ENCODE assay signal across 15 cellular contexts in genomic region chr13:54185101-54185500, GRCh38.
DNase-seq lines count a peak whose midpoint lies in the region; ATAC-seq and TF ChIP-seq lines count a peak whose summit lies in the region.
"Had no signal": no experiment of that assay in that cellular context is flagged by ENCODE, and none has a peak within 500 bp of the region (broad histone marks: within the 10 kb centered on the region; RNA-seq: fewer than 3 reads in every experiment).

No MANE protein-coding gene starts in this region.

- H3K9me3 Mint-ChIP-seq in GM23338 (no peaks in the 10 kb centered on the region), H9 (peaks cover 0 to 4% of the 10 kb centered on the region in 2 experiments; a peak in 1 of 5 replicates)

- H3K36me3 Mint-ChIP-seq in GM23338 (ENCODE audit: low read depth) = no peaks in the 10 kb centered on the region; the same call in 2 of the 3 replicates
- H3K36me3 Mint-ChIP-seq in H9 (ENCODE audit: insufficient read depth in 1 of 3, low read depth in 3 of 3) = no peaks in the 10 kb centered on the region
- H3K36me3 Mint-ChIP-seq: CD4-positive, CD25-positive, alpha-beta regulatory T cell had no signal

- H3K18ac ChIP-seq in H9 (ENCODE audit: insufficient read length, low read depth, low read length) = no peak overlapping the region

- no peak overlapping the region for H4K5ac ChIP-seq in H9 (ENCODE audit: insufficient read length, low read depth, low read length)

- no peak overlapping the region for H3K14ac ChIP-seq in H9 (ENCODE audit: insufficient read depth, low read length)

- peak; percentile 21 to 48; a peak in 3 of 4 replicates for TF ChIP-seq CTCF in GM23338 (conservative IDR thresholded peaks at IDR 0.05; ENCODE audit: low read depth in 2 of 2)
- TF ChIP-seq CTCF in H9 (conservative IDR thresholded peaks at IDR 0.05) = no peak
- TF ChIP-seq CTCF in OCI-LY3 (IDR thresholded peaks at IDR 0.05; ENCODE audit: low read depth, low read length) = no peak; the same call in 1 of the 2 replicates
- no peak for TF ChIP-seq CTCF in GM10248 (IDR thresholded peaks at IDR 0.05; ENCODE audit: control extremely low read depth, extremely low read depth, low read depth, missing control alignments)

- H2AFZ ChIP-seq in GM23338 (no peak overlapping the region), H9 (ENCODE audit: low read length) (no peak overlapping the region), OCI-LY3 (ENCODE audit: low read depth, low read length) (0 out of 2 replicates have a peak overlapping the region, but pooled peaks have one; percentile 84)

- H2BK120ac ChIP-seq in H9 (ENCODE audit: low read depth, low read length, poor library complexity, severe bottlenecking) = no peak overlapping the region

- H3K4me1 Mint-ChIP-seq in GM23338 (peaks cover 37% of the 10 kb centered on the region), H9 (peaks cover 38 to 48% of the 10 kb centered on the region in 2 experiments)
- H3K4me1 Mint-ChIP-seq: CD4-positive, CD25-positive, alpha-beta regulatory T cell had no signal

- CTCF ChIA-PET in GM10248 (lab: Yijun Ruan, JAX) = no interaction called here

- no peak overlapping the region for H2BK12ac ChIP-seq in H9 (ENCODE audit: insufficient read length, low read depth, low read length)

- peak; percentile 32 for DNase-seq in GM23338 (ENCODE audit: low spot score)
- DNase-seq in H9 = no peak
- no peak for DNase-seq in activated CD8-positive, alpha-beta memory T cell treated with anti-CD3 and anti-CD28 coated beads for 24 hours
- DNase-seq in GM10248 (ENCODE audit: extremely low spot score) = no peak
- DNase-seq in activated CD4-positive, alpha-beta T cell treated with anti-CD3 and anti-CD28 coated beads for 4 hours = no peak
- DNase-seq: CD4-positive, CD25-positive, alpha-beta regulatory T cell; DND-41; GOT3; MG63 had no signal

- H2BK5ac ChIP-seq in H9 (ENCODE audit: insufficient read length, low read length) = no peak overlapping the region

- ATAC-seq in GM23338 = peak; percentile 64
- ATAC-seq: HepG2, K562, Right ventricle myocardium inferior had no signal

- H3K79me2 ChIP-seq in GM23338 (replicated peaks; ENCODE audit: insufficient read depth) (no peaks in the 10 kb centered on the region), H9 (ENCODE audit: insufficient read depth, low read length) (no peaks in the 10 kb centered on the region), OCI-LY3 (ENCODE audit: low read length) (no peaks in the 10 kb centered on the region)

- H3K4me1 ChIP-seq in GM23338 (ENCODE audit: insufficient read depth) (peaks cover 36% of the 10 kb centered on the region), H9 (ENCODE audit: insufficient read depth, low read length) (peaks cover 11% of the 10 kb centered on the region; the same call in 1 of the 2 replicates), OCI-LY3 (ENCODE audit: low read length) (peaks cover 5% of the 10 kb centered on the region), iPS-20b (ENCODE audit: insufficient read depth, low read length) (peaks cover 37% of the 10 kb centered on the region)
- H3K4me1 ChIP-seq: SJSA1 had no signal

- H3K36me3 ChIP-seq in GM23338 (ENCODE audit: insufficient read depth) = no peaks in the 10 kb centered on the region
- H3K36me3 ChIP-seq in OCI-LY3 (replicated peaks; ENCODE audit: low read depth, low read length) = no peaks in the 10 kb centered on the region
- no peaks in the 10 kb centered on the region for H3K36me3 ChIP-seq in iPS-20b (ENCODE audit: insufficient read depth, low read depth, low read length)
- H3K36me3 ChIP-seq: MG63, SJSA1 had no signal

- no peaks in the 10 kb centered on the region for H4K20me1 ChIP-seq in GM23338 (replicated peaks; ENCODE audit: insufficient read depth)
- H4K20me1 ChIP-seq in H9 (ENCODE audit: control insufficient read depth, insufficient read depth, insufficient read length) = no peaks in the 10 kb centered on the region
- no peaks in the 10 kb centered on the region for H4K20me1 ChIP-seq in OCI-LY3 (ENCODE audit: insufficient read depth, low read length)

- H2BK20ac ChIP-seq in H9 (ENCODE audit: low read depth, low read length, poor library complexity, severe bottlenecking) = no peak overlapping the region

- POLR2A ChIA-PET in GM10248 (lab: Yijun Ruan, JAX) = no interaction called here

- no peak overlapping the region for H3K23ac ChIP-seq in H9 (ENCODE audit: insufficient read length, low read depth, low read length)

- no peaks in the 10 kb centered on the region for H3K27me3 ChIP-seq in GM23338 (ENCODE audit: insufficient read depth)
- H3K27me3 ChIP-seq in H9 (ENCODE audit: insufficient read depth, low read length) = no peaks in the 10 kb centered on the region
- no peaks in the 10 kb centered on the region for H3K27me3 ChIP-seq in OCI-LY3 (ENCODE audit: low read depth, low read length)
- H3K27me3 ChIP-seq in iPS-20b (ENCODE audit: insufficient read depth, low read length) = no peaks in the 10 kb centered on the region
- H3K27me3 ChIP-seq: MG63, SJSA1 had no signal

- H3K4me2 ChIP-seq in GM23338 = no peak overlapping the region
- no peak overlapping the region for H3K4me2 ChIP-seq in H9 (ENCODE audit: insufficient read depth, insufficient read length, low read length)
- H3K4me2 ChIP-seq in OCI-LY3 (ENCODE audit: low read length) = 0 out of 2 replicates have a peak overlapping the region, but pooled peaks have one; percentile 16

- H3K9me3 ChIP-seq in H9 (ENCODE audit: control insufficient read depth, low read depth, low read length) (no peaks in the 10 kb centered on the region), OCI-LY3 (ENCODE audit: insufficient read depth, low read length) (no peaks in the 10 kb centered on the region), iPS-20b (ENCODE audit: insufficient read depth, low read depth, low read length) (no peaks in the 10 kb centered on the region)
- H3K9me3 ChIP-seq: MG63, SJSA1 had no signal

- H3K4me3 Mint-ChIP-seq in GM23338 (no peak overlapping the region), H9 (no peak overlapping the region)
- H3K4me3 Mint-ChIP-seq: CD4-positive, CD25-positive, alpha-beta regulatory T cell had no signal

- no peaks in the 10 kb centered on the region for H3K79me1 ChIP-seq in H9 (ENCODE audit: insufficient read depth, low read depth, low read length, poor library complexity, severe bottlenecking)

- no CpG with 5 or more reads among the region's 2 CpGs for WGBS in H9 (ENCODE audit: extremely low coverage, insufficient read length, low lambda C conversion rate)

- H3T11ph ChIP-seq in H9 (ENCODE audit: low read length) = no peak overlapping the region

- H3K23me2 ChIP-seq in H9 (ENCODE audit: insufficient read length, low read depth, low read length, poor library complexity, severe bottlenecking) = no peaks in the 10 kb centered on the region

- H3K9me2 ChIP-seq in GM23338 (ENCODE audit: insufficient read depth) = no peaks in the 10 kb centered on the region; the same call in 1 of the 2 replicates

- H4K8ac ChIP-seq in H9 (replicated peaks; ENCODE audit: insufficient read length, low read depth, low read length) = no peak overlapping the region

- H3K27ac ChIP-seq in GM23338 (ENCODE audit: low read depth) (no peak overlapping the region), H9 (ENCODE audit: insufficient read length, low read depth, low read length) (no peak overlapping the region), OCI-LY3 (ENCODE audit: low read length) (no peak overlapping the region), iPS-20b (ENCODE audit: low read length) (no peak overlapping the region)
- H3K27ac ChIP-seq: SJSA1 had no signal

- no peak overlapping the region for H3K4ac ChIP-seq in H9 (ENCODE audit: low read depth, low read length)

- H3K27ac Mint-ChIP-seq in GM23338 (no peak overlapping the region; the same call in 1 of the 2 replicates), H9 (peak overlapping the region in 2 of 3 experiments; percentile 13 to 24; a peak in 2 of 7 replicates)
- H3K27ac Mint-ChIP-seq: CD4-positive, CD25-positive, alpha-beta regulatory T cell had no signal

- H3K4me3 ChIP-seq in GM23338 (no peak overlapping the region), OCI-LY3 (ENCODE audit: low read length) (no peak overlapping the region), iPS-20b (ENCODE audit: low read length) (no peak overlapping the region)
- H3K4me3 ChIP-seq: K562, MG63, SJSA1 had no signal

- no peak overlapping the region for H4K91ac ChIP-seq in H9 (ENCODE audit: insufficient read length, low read depth, low read length)

- no peak overlapping the region for H2AK5ac ChIP-seq in H9 (ENCODE audit: insufficient read length, low read length)

- no peak overlapping the region for H2BK15ac ChIP-seq in H9 (ENCODE audit: low read depth, low read length)

- H3K27me3 Mint-ChIP-seq in GM23338 (ENCODE audit: insufficient read depth, low read depth, poor library complexity) (peaks cover 3% of the 10 kb centered on the region), H9 (ENCODE audit: low read depth) (no peaks in the 10 kb centered on the region)
- H3K27me3 Mint-ChIP-seq: CD4-positive, CD25-positive, alpha-beta regulatory T cell had no signal

- no peak overlapping the region for H3K56ac ChIP-seq in H9 (ENCODE audit: insufficient read length, low read depth, low read length)

- no peaks in the 10 kb centered on the region for H3F3A ChIP-seq in GM23338 (replicated peaks; ENCODE audit: low read depth)

- H3K9ac ChIP-seq in H9 (ENCODE audit: extremely low read depth, insufficient read length, low read length) (no peak overlapping the region), OCI-LY3 (ENCODE audit: low read length) (no peak overlapping the region), iPS-20b (ENCODE audit: low read depth, low read length) (peak overlapping the region; percentile 16; the same call in 1 of the 2 replicates)

TF ChIP-seq in GM23338, 12 proteins besides CTCF, POLR2A, EP300 and RAD21 (continues in another document):
- no peak for TF ChIP-seq STAT1 (IDR thresholded peaks at IDR 0.05; ENCODE audit: unreplicated experiment)

Comparison
In these comparisons a context has a peak if more than half of its experiments do, and no peak if none do; other contexts are left out.
1. CTCF ChIP-seq: peak in GM23338 (2 of 2); none in H9 (single experiment), OCI-LY3 (single experiment) and GM10248 (single experiment).